1 cellular context compared by ENCODE assay signal in the genomic region with DNA sequence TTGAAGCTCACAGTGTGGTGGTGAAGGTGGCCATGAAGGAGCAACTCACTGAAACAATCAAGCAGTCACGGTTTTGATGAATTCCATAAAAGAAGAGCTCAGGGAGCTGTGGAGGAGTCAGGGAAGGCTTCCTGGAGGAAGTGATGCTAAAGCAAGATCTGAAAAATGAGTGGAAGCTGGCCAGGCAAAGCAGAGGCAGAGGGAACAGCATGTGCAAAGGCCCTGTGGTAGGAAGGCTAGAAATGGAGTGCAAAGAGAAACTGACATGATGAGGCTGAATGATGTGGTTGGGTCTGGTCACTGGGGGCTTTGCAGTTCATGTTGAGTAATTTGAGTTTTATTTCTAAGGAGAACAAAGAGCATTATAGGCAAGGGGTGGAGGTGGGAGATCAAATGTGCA.
TF ChIP-seq lines count a peak whose summit lies in the region.

No MANE protein-coding gene starts in this region.

TF ChIP-seq in K562, 482 proteins besides CTCF, POLR2A, EP300 and RAD21:
- TF ChIP-seq ZFP36 (IDR thresholded peaks at IDR 0.05; ENCODE audit: low read depth, low read length, partially characterized antibody), result peak; percentile 52
- TF ChIP-seq BACH1 (tag; IDR thresholded peaks at IDR 0.05), result no peak
- TF ChIP-seq MBD2 (IDR thresholded peaks at IDR 0.05; ENCODE audit: borderline replicate concordance, low read depth), result no peak
- TF ChIP-seq RBM25 (IDR thresholded peaks at IDR 0.05; ENCODE audit: low read depth, low read length, severe bottlenecking), result peak; percentile 57
- TF ChIP-seq BCOR (IDR thresholded peaks at IDR 0.05), result peak; percentile 42; the same call in 1 of the 2 replicates
